Comparison of ENCODE assay signal across 1 cellular context in genomic region chr20:50278684-50279531, GRCh38.
TF ChIP-seq lines count a peak whose summit lies in the region.

No MANE protein-coding gene starts in this region.

TF ChIP-seq in A549, 52 proteins besides CTCF, POLR2A, EP300 and RAD21 (continued from another document):
- TF ChIP-seq REST (IDR thresholded peaks at IDR 0.05) (peak; percentile 53), FOSL2 (IDR thresholded peaks at IDR 0.05) (no peak), FOSL2 (CRISPR knock-in tag; IDR thresholded peaks at IDR 0.05) (peak; percentile 21; the same call in 1 of the 2 replicates), CHD4 (IDR thresholded peaks at IDR 0.05; ENCODE audit: borderline replicate concordance) (peak; percentile 92; the same call in 1 of the 2 replicates), CBX8 (IDR thresholded peaks at IDR 0.05) (no peak), PHF8 (IDR thresholded peaks at IDR 0.05; ENCODE audit: borderline replicate concordance, low read depth) (no peak), CHD2 (IDR thresholded peaks at IDR 0.05; ENCODE audit: low read length, partially characterized antibody) (no peak), JUN (IDR thresholded peaks at IDR 0.05) (0 out of 5 replicates have a peak, but pooled peaks of 1 of the 2 experiments have one; percentile 14), MAX (IDR thresholded peaks at IDR 0.05) (0 out of 2 replicates have a peak, but pooled peaks have one; percentile 42)
